Comparison of ENCODE assay signal across 12 cellular contexts in the genomic region with DNA sequence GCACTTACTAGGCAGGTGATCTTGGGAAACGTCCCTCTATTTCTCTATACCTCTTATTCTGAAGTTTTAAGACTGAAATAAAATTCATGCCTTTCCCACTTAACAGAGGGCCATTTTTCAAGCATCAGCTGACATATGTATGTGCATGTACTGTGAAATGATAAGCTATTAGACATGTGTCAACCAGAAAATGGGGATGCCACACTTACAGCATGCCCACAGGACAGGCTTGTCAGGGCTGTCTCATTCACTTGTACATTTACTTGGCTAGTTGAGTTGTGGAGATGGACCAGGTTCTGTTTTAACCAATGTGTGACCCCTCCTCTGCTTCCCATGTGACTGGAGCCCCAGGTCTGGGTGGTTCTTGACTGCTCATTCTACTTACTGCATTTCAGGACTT.
DNase-seq lines count a peak whose midpoint lies in the region; ATAC-seq, FAIRE-seq and TF ChIP-seq lines count a peak whose summit lies in the region.
"Had no signal": no experiment of that assay in that cellular context is flagged by ENCODE, and none has a peak within 500 bp of the region (broad histone marks: within the 10 kb centered on the region; RNA-seq: fewer than 3 reads in every experiment).

No MANE protein-coding gene starts in this region.

- DNase-seq in pancreas (no peak), foreskin fibroblast (no peak)
- DNase-seq in activated CD8-positive, alpha-beta T cell treated with anti-CD3 and anti-CD28 coated beads, Interleukin-2, amount 10 ng/mL, durations not matched to agents 7 days and 5 days: no peak
- DNase-seq: central memory CD4-positive, alpha-beta T cell; foreskin keratinocyte; mammary epithelial cell had no signal

- H3K4me3 Mint-ChIP-seq in activated CD8-positive, alpha-beta T cell treated with anti-CD3 and anti-CD28 coated beads, Interleukin-2, amount 10 ng/mL, durations not matched to agents 7 days and 5 days: no peak overlapping the region

- no peaks in the 10 kb centered on the region for H3K9me3 Mint-ChIP-seq in activated CD8-positive, alpha-beta T cell treated with anti-CD3 and anti-CD28 coated beads, Interleukin-2, amount 10 ng/mL, durations not matched to agents 7 days and 5 days (ENCODE audit: insufficient read depth)

- H3K27ac ChIP-seq in cingulate gyrus (ENCODE audit: low read depth, low read length) (peak overlapping the region; percentile 7), stomach smooth muscle (ENCODE audit: low read length) (peak overlapping the region; percentile 95), pancreas (no peak overlapping the region)
- H3K27ac ChIP-seq: foreskin keratinocyte had no signal

- H3K27me3 ChIP-seq in stomach smooth muscle (ENCODE audit: control insufficient read depth in 1 of 2, insufficient read depth in 2 of 2, low read length in 2 of 2): no peaks in the 10 kb centered on the region
- H3K27me3 ChIP-seq in pancreas: no peaks in the 10 kb centered on the region
- H3K27me3 ChIP-seq: foreskin keratinocyte had no signal

- H3K9ac ChIP-seq in stomach smooth muscle (ENCODE audit: low read length in 2 of 2): peak overlapping the region in 1 of 2 donors; percentile 13

- H3K36me3 Mint-ChIP-seq in activated CD8-positive, alpha-beta T cell treated with anti-CD3 and anti-CD28 coated beads, Interleukin-2, amount 10 ng/mL, durations not matched to agents 7 days and 5 days (ENCODE audit: low read depth): peaks cover 3% of the 10 kb centered on the region

- POLR2A ChIA-PET in activated CD8-positive, alpha-beta T cell treated with anti-CD3 and anti-CD28 coated beads, Interleukin-2, amount 10 ng/mL, durations not matched to agents 7 days and 5 days (lab: Charles Lee): no interaction called here

- H3K27ac Mint-ChIP-seq in activated CD8-positive, alpha-beta T cell treated with anti-CD3 and anti-CD28 coated beads, Interleukin-2, amount 10 ng/mL, durations not matched to agents 7 days and 5 days: no peak overlapping the region

- TF ChIP-seq POLR2A in GM18505 (IDR thresholded peaks at IDR 0.05; ENCODE audit: borderline replicate concordance, extremely low read depth, insufficient read depth, insufficient read length): no peak

- no peaks in the 10 kb centered on the region for H3K36me3 ChIP-seq in stomach smooth muscle (ENCODE audit: control insufficient read depth in 2 of 2, insufficient read depth in 2 of 2, low read length in 2 of 2)
- H3K36me3 ChIP-seq in pancreas: no peaks in the 10 kb centered on the region

- TF ChIP-seq CTCF in pancreas (IDR thresholded peaks at IDR 0.05): no peak
- TF ChIP-seq CTCF in foreskin fibroblast (IDR thresholded peaks at IDR 0.05; ENCODE audit: low read depth, low read length): no peak

- CTCF ChIA-PET in activated CD8-positive, alpha-beta T cell treated with anti-CD3 and anti-CD28 coated beads, Interleukin-2, amount 10 ng/mL, durations not matched to agents 7 days and 5 days (lab: Charles Lee): interaction anchor here (1.9 kb wide), 1 partner anchor 23 kb away, joined by 6 read pairs; no protein-coding TSS in a partner anchor

- H3K27me3 Mint-ChIP-seq in activated CD8-positive, alpha-beta T cell treated with anti-CD3 and anti-CD28 coated beads, Interleukin-2, amount 10 ng/mL, durations not matched to agents 7 days and 5 days (ENCODE audit: low read depth): no peaks in the 10 kb centered on the region

- peaks cover 72% of the 10 kb centered on the region for H3K4me1 ChIP-seq in stomach smooth muscle (ENCODE audit: control insufficient read depth, insufficient read depth, low read length)
- H3K4me1 ChIP-seq in pancreas: peaks cover 0 to 9% (median 5%) of the 10 kb centered on the region in 3 donors

- WGBS in pancreas, 2 donors: 56 to 61% methylated on average over 1 of the region's 1 CpG

- intact Hi-C loops in pancreas (cut with DNase I): no loop called here

- ATAC-seq in GM19397 (IDR thresholded peaks at IDR 0.05; ENCODE audit: unreplicated experiment) (peak; percentile 31), HG03066 (IDR thresholded peaks at IDR 0.05; ENCODE audit: low read depth, unreplicated experiment) (peak; percentile 12), pancreas (no peak), GM18505 (IDR thresholded peaks at IDR 0.05; ENCODE audit: unreplicated experiment) (no peak)
- ATAC-seq in activated CD8-positive, alpha-beta T cell treated with anti-CD3 and anti-CD28 coated beads, Interleukin-2, amount 10 ng/mL, durations not matched to agents 7 days and 5 days: no peak
- ATAC-seq: foreskin keratinocyte had no signal

- H3K9me3 ChIP-seq in stomach smooth muscle (ENCODE audit: control insufficient read depth in 2 of 2, low read length in 2 of 2) (no peaks in the 10 kb centered on the region), pancreas (no peaks in the 10 kb centered on the region)

- H3K4me3 ChIP-seq in stomach smooth muscle (ENCODE audit: low read length in 2 of 2): peak overlapping the region; percentile 5 to 79
- no peak overlapping the region for H3K4me3 ChIP-seq in pancreas
- H3K4me3 ChIP-seq in foreskin fibroblast (ENCODE audit: low read depth in 1 of 2, low read length in 2 of 2): no peak overlapping the region

- FAIRE-seq in pancreas (lab: Jason Lieb, UNC): no peak
- FAIRE-seq: D721Med had no signal

- H3K4me1 Mint-ChIP-seq in activated CD8-positive, alpha-beta T cell treated with anti-CD3 and anti-CD28 coated beads, Interleukin-2, amount 10 ng/mL, durations not matched to agents 7 days and 5 days (ENCODE audit: low read depth): peaks cover 19% of the 10 kb centered on the region

Comparison
In these comparisons a context has a peak if more than half of its experiments do, and no peak if none do; other contexts are left out.
1. ATAC-seq: peak in GM19397 (single experiment) and HG03066 (single experiment); none in pancreas (0 of 4), GM18505 (single experiment) and activated CD8-positive, alpha-beta T cell treated with anti-CD3 and anti-CD28 coated beads, Interleukin-2, amount 10 ng/mL, durations not matched to agents 7 days and 5 days (single experiment).
2. H3K27ac ChIP-seq: peak in cingulate gyrus (single experiment) and stomach smooth muscle (single experiment); none in pancreas (0 of 4).
3. H3K4me3 ChIP-seq: peak in stomach smooth muscle (2 of 2); none in pancreas (0 of 4) and foreskin fibroblast (0 of 2).